29 cellular contexts compared by ENCODE assay signal in the genomic region with DNA sequence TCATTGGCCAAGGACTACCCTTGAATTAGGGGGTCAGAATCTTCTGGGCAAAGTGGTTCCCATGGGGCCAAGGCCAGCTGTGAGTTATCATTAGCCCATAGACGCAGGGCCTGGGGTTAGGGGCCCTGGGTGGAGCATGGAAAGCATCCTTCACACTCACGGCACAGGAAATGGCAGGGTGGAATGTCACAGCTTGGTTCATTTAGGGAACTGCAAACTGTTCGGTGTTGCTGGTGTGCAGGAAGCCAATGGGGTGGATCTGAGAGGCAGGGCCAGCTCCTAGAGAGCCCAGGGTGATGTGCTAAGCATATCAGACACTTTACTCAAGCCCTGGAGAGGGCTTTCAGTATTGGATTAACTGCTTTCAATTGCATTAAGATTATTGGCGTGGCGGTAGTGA.
"Had no signal": no experiment of that assay in that cellular context is flagged by ENCODE, and none has a peak within 500 bp of the region (broad histone marks: within the 10 kb centered on the region; RNA-seq: fewer than 3 reads in every experiment).

No MANE protein-coding gene starts in this region.

- H3K4me1 ChIP-seq: adrenal gland, body of pancreas, colonic mucosa, gastroesophageal sphincter had no signal

- DNase-seq: activated CD4-positive, alpha-beta memory T cell treated with anti-CD3 and anti-CD28 coated beads for 36 hours; activated CD4-positive, alpha-beta T cell treated with anti-CD3 and anti-CD28 coated beads for 36 hours; activated CD4-positive, alpha-beta T cell treated with anti-CD3 and anti-CD28 coated beads, Interleukin-2, amount 10 ng/mL, durations not matched to agents 24 days and 14 days; activated CD4-positive, CD25-positive, alpha-beta regulatory T cell; activated CD4-positive, CD25-positive, alpha-beta regulatory T cell treated with anti-CD3 and anti-CD28 coated beads, Interleukin-2, amount 50 U/mL, for 72 hours; activated CD8-positive, alpha-beta memory T cell treated with anti-CD3 and anti-CD28 coated beads, Interleukin-2, amount 10 ng/mL, durations not matched to agents 7 days and 5 days; activated CD8-positive, alpha-beta memory T cell treated with anti-CD3 and anti-CD28 coated beads, Interleukin-2, amount 50 U/mL, for 4 hours; activated CD8-positive, alpha-beta T cell treated with anti-CD3 and anti-CD28 coated beads, Interleukin-2, amount 10 ng/mL, durations not matched to agents 7 days and 5 days; activated effector memory CD4-positive, alpha-beta T cell treated with anti-CD3 and anti-CD28 coated beads, Interleukin-2, amount 50 U/mL, for 16 hours; activated naive CD4-positive, alpha-beta T cell treated with anti-CD3 and anti-CD28 coated beads for 36 hours; activated naive CD8-positive, alpha-beta T cell treated with anti-CD3 and anti-CD28 coated beads for 36 hours; activated naive CD8-positive, alpha-beta T cell treated with anti-CD3 and anti-CD28 coated beads, Interleukin-2, amount 50 U/mL, for 24 hours; activated T-cell treated with anti-CD3 and anti-CD28 coated beads, Interleukin-2, amount 50 U/mL, for 1 hour; activated T-cell treated with anti-CD3 and anti-CD28 coated beads, Interleukin-2, amount 50 U/mL, for 48 hours; adrenal gland; amygdala; aorta; body of pancreas; central memory CD4-positive, alpha-beta T cell; cerebellar nuclear complex; colonic mucosa; effector CD8-positive, alpha-beta T cell; esophagus squamous epithelium; foreskin melanocyte; T-helper 1 cell; T-helper 17 cell; T1000 had no signal

- H3K27ac ChIP-seq: adrenal gland, body of pancreas, colonic mucosa, epithelial cell of prostate, esophagus squamous epithelium, gastroesophageal sphincter had no signal

- H3K36me3 ChIP-seq: adrenal gland, colonic mucosa, esophagus squamous epithelium had no signal

- H3K4me3 ChIP-seq: adrenal gland, body of pancreas, colonic mucosa, esophagus squamous epithelium, gastroesophageal sphincter had no signal

- H3K27me3 ChIP-seq: adrenal gland, body of pancreas, colonic mucosa, gastroesophageal sphincter had no signal

- ATAC-seq: activated CD4-positive, alpha-beta T cell treated with anti-CD3 and anti-CD28 coated beads for 36 hours; activated CD8-positive, alpha-beta memory T cell treated with anti-CD3 and anti-CD28 coated beads, Interleukin-2, amount 10 ng/mL, durations not matched to agents 7 days and 5 days; activated CD8-positive, alpha-beta T cell treated with anti-CD3 and anti-CD28 coated beads, Interleukin-2, amount 10 ng/mL, durations not matched to agents 7 days and 5 days; activated naive CD8-positive, alpha-beta T cell treated with anti-CD3 and anti-CD28 coated beads, Interleukin-2, amount 50 U/mL, for 24 hours; body of pancreas; gastroesophageal sphincter; T-helper 17 cell had no signal

- H3K9me3 ChIP-seq: adrenal gland, body of pancreas, colonic mucosa, esophagus squamous epithelium, gastroesophageal sphincter had no signal
